In genomic region chr15:69679623-69680228, GRCh38 we compare ENCODE assay signal across 1 cellular context.
A peak's percentile ranks its signal among the peaks of the same experiment; 100 is the strongest.
TF ChIP-seq lines count a peak whose summit lies in the region.

No MANE protein-coding gene starts in this region.

TF ChIP-seq in GM12878, 131 proteins besides CTCF, POLR2A, EP300 and RAD21 (continued from another document and continues in another):
- TF ChIP-seq ZBTB40 (IDR thresholded peaks at IDR 0.05; ENCODE audit: borderline replicate concordance) (no peak), SPI1 (IDR thresholded peaks at IDR 0.05; ENCODE audit: borderline replicate concordance, insufficient read depth, low read depth, low read length) (peak; percentile 26; the same call in 1 of the 2 replicates), ZSCAN29 (IDR thresholded peaks at IDR 0.05) (no peak), PBX3 (IDR thresholded peaks at IDR 0.05; ENCODE audit: insufficient replicate concordance, low read depth, low read length) (no peak), SP1 (IDR thresholded peaks at IDR 0.05; ENCODE audit: low read depth, low read length) (peak; percentile 62), MEF2B (IDR thresholded peaks at IDR 0.05; ENCODE audit: partially characterized antibody, poor library complexity, severe bottlenecking) (peak; percentile 96), ATF3 (IDR thresholded peaks at IDR 0.05; ENCODE audit: borderline replicate concordance, extremely low read depth, low read depth, low read length) (no peak), LARP7 (IDR thresholded peaks at IDR 0.05) (no peak), BHLHE40 (IDR thresholded peaks at IDR 0.05; ENCODE audit: borderline replicate concordance in 1 of 2, low read depth in 2 of 2, low read length in 1 of 2) (peak; percentile 83 to 91), SREBF2 (IDR thresholded peaks at IDR 0.05; ENCODE audit: low read length) (no peak), ZNF24 (IDR thresholded peaks at IDR 0.05) (no peak), FOS (IDR thresholded peaks at IDR 0.05; ENCODE audit: borderline replicate concordance, extremely low read depth, insufficient read length) (no peak), CREM (IDR thresholded peaks at IDR 0.05; ENCODE audit: low read depth) (peak; percentile 84), MAX (IDR thresholded peaks at IDR 0.05; ENCODE audit: low read depth, low read length) (no peak), CEBPB (IDR thresholded peaks at IDR 0.05; ENCODE audit: borderline replicate concordance in 1 of 2, low read depth in 2 of 2, low read length in 2 of 2) (peak in 1 of 2 experiments; percentile 57; a peak in 1 of 4 replicates), YBX1 (IDR thresholded peaks at IDR 0.05) (no peak), ZNF207 (IDR thresholded peaks at IDR 0.05; ENCODE audit: borderline replicate concordance) (0 out of 2 replicates have a peak, but pooled peaks have one; percentile 48), MTA3 (IDR thresholded peaks at IDR 0.05; ENCODE audit: borderline replicate concordance, low read length) (peak; percentile 83; the same call in 1 of the 2 replicates), POLR2AphosphoS5 (IDR thresholded peaks at IDR 0.05; ENCODE audit: low read length) (no peak), ZNF217 (IDR thresholded peaks at IDR 0.05) (peak; percentile 76; the same call in 1 of the 2 replicates), PKNOX1 (IDR thresholded peaks at IDR 0.05) (peak; percentile 60; the same call in 1 of the 2 replicates), NKRF (conservative IDR thresholded peaks at IDR 0.05) (no peak), HSF1 (IDR thresholded peaks at IDR 0.05; ENCODE audit: low read depth, low read length) (no peak), IKZF2 (IDR thresholded peaks at IDR 0.05) (peak; percentile 92 to 93), PAX8 (IDR thresholded peaks at IDR 0.05) (no peak), ATF7 (IDR thresholded peaks at IDR 0.05; ENCODE audit: low read depth) (peak; percentile 90), KDM1A (IDR thresholded peaks at IDR 0.05; ENCODE audit: borderline replicate concordance) (no peak), POU2F2 (IDR thresholded peaks at IDR 0.05; ENCODE audit: borderline replicate concordance, low read depth, low read length) (peak; percentile 83; the same call in 2 of the 3 replicates), ETV6 (conservative IDR thresholded peaks at IDR 0.05 in 1 of 2, IDR thresholded peaks at IDR 0.05 in 1 of 2; ENCODE audit: borderline replicate concordance in 1 of 2, low read depth in 1 of 2) (peak in 1 of 2 experiments; percentile 79; a peak in 2 of 4 replicates), GATAD2B (conservative IDR thresholded peaks at IDR 0.05; ENCODE audit: low read depth) (peak; percentile 72; the same call in 1 of the 2 replicates), TAF1 (IDR thresholded peaks at IDR 0.05; ENCODE audit: borderline replicate concordance, low read depth, low read length) (no peak), MYC (IDR thresholded peaks at IDR 0.05; ENCODE audit: insufficient read depth, insufficient read length, insufficient replicate concordance, low read length, severe bottlenecking) (no peak), NR2C2 (IDR thresholded peaks at IDR 0.05; ENCODE audit: borderline replicate concordance, control insufficient read depth, insufficient read length, low read depth) (no peak), HDGF (IDR thresholded peaks at IDR 0.05) (0 out of 2 replicates have a peak, but pooled peaks have one; percentile 19), NBN (IDR thresholded peaks at IDR 0.05) (peak; percentile 93; the same call in 1 of the 2 replicates), ZNF622 (IDR thresholded peaks at IDR 0.05) (no peak), REST (IDR thresholded peaks at IDR 0.05; ENCODE audit: low read depth, low read length) (no peak), NFXL1 (IDR thresholded peaks at IDR 0.05; ENCODE audit: borderline replicate concordance) (no peak), HDAC6 (IDR thresholded peaks at IDR 0.05; ENCODE audit: unreplicated experiment) (no peak), ZBTB11 (CRISPR knock-in tag; IDR thresholded peaks at IDR 0.05) (no peak), CBX5 (IDR thresholded peaks at IDR 0.05; ENCODE audit: low read depth) (no peak), CHD4 (IDR thresholded peaks at IDR 0.05) (no peak), GABPA (IDR thresholded peaks at IDR 0.05; ENCODE audit: low read depth) (no peak; the same call in 1 of the 2 replicates), TBL1XR1 (IDR thresholded peaks at IDR 0.05; ENCODE audit: low read depth, low read length) (peak; percentile 82)
